ENCODE assay signal across 12 cellular contexts in the genomic region with DNA sequence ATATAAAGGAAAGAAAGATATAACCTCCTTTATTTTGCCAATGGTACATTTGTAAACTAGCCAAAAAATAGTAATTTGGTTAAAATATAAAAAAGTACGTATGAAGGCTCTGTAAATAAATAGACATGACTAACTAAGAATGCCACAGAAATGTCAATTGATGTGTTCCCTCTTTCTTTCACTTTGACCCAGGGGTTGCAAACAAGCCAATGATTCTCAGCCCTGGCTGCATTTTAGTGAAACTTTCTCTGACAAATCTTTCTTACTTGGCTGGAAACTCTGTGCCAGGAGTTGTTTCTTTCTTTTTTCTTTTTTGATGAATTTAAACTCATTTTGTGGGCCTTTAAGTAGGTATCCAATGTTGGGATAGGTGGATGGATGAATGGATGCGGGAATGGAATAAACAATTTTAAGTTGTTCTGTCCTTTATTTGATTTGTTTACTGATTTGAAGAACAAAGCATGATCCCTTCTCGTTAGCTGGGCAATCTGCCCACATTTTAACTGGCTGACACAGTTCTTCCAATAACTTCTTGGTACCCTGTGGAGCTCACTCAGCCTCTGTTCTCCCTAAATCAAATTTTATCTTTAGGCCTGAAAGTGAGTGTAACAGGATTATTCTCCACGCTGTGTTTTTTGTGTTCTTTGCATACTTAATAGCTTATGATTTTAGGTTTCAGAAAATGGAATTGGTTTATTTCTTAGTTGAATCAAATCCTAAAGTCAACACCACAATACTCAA. TPM values are rescaled to one million over a fixed set of nuclear protein-coding genes. Genes with fewer than 3 reads are reported as not detected.
DNase-seq lines count a peak whose midpoint lies in the region; ATAC-seq and TF ChIP-seq lines count a peak whose summit lies in the region.
"Had no signal": no experiment of that assay in that cellular context is flagged by ENCODE, and none has a peak within 500 bp of the region (broad histone marks: within the 10 kb centered on the region; RNA-seq: fewer than 3 reads in every experiment).

No MANE protein-coding gene starts in this region.

- H3K27me3 Mint-ChIP-seq in MCF 10A (ENCODE audit: insufficient read depth, unreplicated experiment) (no peaks in the 10 kb centered on the region), brain (peaks cover 11% of the 10 kb centered on the region)

- 71% methylated on average over 4 of the region's 4 CpGs for WGBS in mammary epithelial cell (ENCODE audit: low coverage, missing lambda C conversion rate)

- TF ChIP-seq CTCF in MCF 10A (IDR thresholded peaks at IDR 0.05; ENCODE audit: unreplicated experiment) (no peak), mammary epithelial cell (conservative IDR thresholded peaks at IDR 0.05 in 1 of 2, IDR thresholded peaks at IDR 0.05 in 1 of 2; ENCODE audit: extremely low read depth in 1 of 2, insufficient read depth in 1 of 2, low read depth in 1 of 2, low read length in 2 of 2) (no peak), brain (conservative IDR thresholded peaks at IDR 0.05) (no peak), uterus (IDR thresholded peaks at IDR 0.05) (no peak)

- H3K4me1 Mint-ChIP-seq in MCF 10A (ENCODE audit: insufficient read depth, unreplicated experiment): peaks cover 35% of the 10 kb centered on the region
- peaks cover 17% of the 10 kb centered on the region for H3K4me1 Mint-ChIP-seq in brain
- H3K4me1 Mint-ChIP-seq: stimulated activated naive CD8-positive, alpha-beta T cell treated with anti-CD3 and anti-CD28 coated beads, Interleukin-15, amount 100 ng/mL, for 72 hours had no signal

- dilution Hi-C loops in mammary epithelial cell (cut with HindIII; ENCODE audit: low sequenced_read_pairs): no loop called here

- no peak overlapping the region for H3K4me3 ChIP-seq in mammary epithelial cell (replicated peaks in 1 of 3; ENCODE audit: insufficient read depth in 1 of 3, low read depth in 2 of 3, low read length in 3 of 3)
- H3K4me3 ChIP-seq in uterus: no peak overlapping the region

- no peaks in the 10 kb centered on the region for H3K36me3 ChIP-seq in mammary epithelial cell (ENCODE audit: insufficient read depth, low read length)
- no peaks in the 10 kb centered on the region for H3K36me3 ChIP-seq in uterus

- CTCF ChIA-PET in MCF 10A (lab: Yijun Ruan, JAX): interaction anchor here (0.5 to 1.0 kb wide), 4 partner anchors 46 to 58 kb away, joined by 3 to 5 read pairs (median 3); no protein-coding TSS in a partner anchor
- CTCF ChIA-PET in mammary epithelial cell (lab: Charles Lee; ENCODE audit: low non-redundant PET): no interaction called here

- BruUV-seq in MCF 10A (replicated peaks; lab: Mats Ljungman, UMichigan) (no TSS peak), mammary epithelial cell (replicated peaks; lab: Mats Ljungman, UMichigan) (no TSS peak)

- no peak overlapping the region for H3K4me2 ChIP-seq in mammary epithelial cell (ENCODE audit: insufficient read depth, low read depth, low read length)

- H3K27me3 ChIP-seq in mammary epithelial cell (ENCODE audit: insufficient read depth, low read length): no peaks in the 10 kb centered on the region
- no peaks in the 10 kb centered on the region for H3K27me3 ChIP-seq in uterus

- peaks cover 9% of the 10 kb centered on the region for H3K4me1 ChIP-seq in mammary epithelial cell (ENCODE audit: insufficient read depth, low read length)
- no peaks in the 10 kb centered on the region for H3K4me1 ChIP-seq in uterus

- H2AFZ ChIP-seq in mammary epithelial cell (ENCODE audit: low read depth, low read length): no peak overlapping the region

- H4K20me1 ChIP-seq in mammary epithelial cell (ENCODE audit: insufficient read depth, low read length): no peaks in the 10 kb centered on the region

- no peaks in the 10 kb centered on the region for H3K9me3 Mint-ChIP-seq in MCF 10A (ENCODE audit: unreplicated experiment)
- H3K9me3 Mint-ChIP-seq in brain: no peaks in the 10 kb centered on the region
- H3K9me3 Mint-ChIP-seq: nephron progenitor cell had no signal

- H3K9me3 ChIP-seq in mammary epithelial cell (replicated peaks; ENCODE audit: insufficient read depth, low read length) (no peaks in the 10 kb centered on the region), uterus (no peaks in the 10 kb centered on the region)

- DNase-seq in MCF 10A (ENCODE audit: unreplicated experiment): peak; percentile 35
- DNase-seq in mammary epithelial cell: no peak
- peak; percentile 67 for DNase-seq in medulla oblongata (ENCODE audit: extremely low spot score)
- DNase-seq in uterus: peak; percentile 21 to 36
- DNase-seq: activated CD8-positive, alpha-beta memory T cell treated with anti-CD3 and anti-CD28 coated beads, Interleukin-2, amount 50 U/mL, for 4 hours; NCI-H2081 treated with DMSO at 0.1 percent for 48 hours; nephron progenitor cell; stimulated activated naive CD8-positive, alpha-beta T cell treated with anti-CD3 and anti-CD28 coated beads, Interleukin-15, amount 100 ng/mL, for 72 hours had no signal

- no peak overlapping the region for H3K27ac ChIP-seq in mammary epithelial cell (ENCODE audit: insufficient read depth, low read depth, low read length)
- peak overlapping the region; percentile 41 to 60 for H3K27ac ChIP-seq in uterus

- intact Hi-C loops in MCF 10A (cut with micrococcal nuclease): no loop called here
- intact Hi-C loops in mammary epithelial cell (cut with micrococcal nuclease): no loop called here
- intact Hi-C loops in uterus (cut with DNase I; ENCODE audit: low total_unique reads): no loop called here

- peak overlapping the region; percentile 77 for H3K27ac Mint-ChIP-seq in MCF 10A (ENCODE audit: low read depth, unreplicated experiment)
- H3K27ac Mint-ChIP-seq in brain: peak overlapping the region; percentile 79 to 94 (median 91)
- H3K27ac Mint-ChIP-seq: nephron progenitor cell; stimulated activated naive CD8-positive, alpha-beta T cell treated with anti-CD3 and anti-CD28 coated beads, Interleukin-15, amount 100 ng/mL, for 72 hours had no signal

- H3K4me3 Mint-ChIP-seq in MCF 10A (ENCODE audit: unreplicated experiment): no peak overlapping the region
- H3K4me3 Mint-ChIP-seq in brain: peak overlapping the region in 4 of 5 experiments; percentile 26 to 75 (median 46)
- H3K4me3 Mint-ChIP-seq: nephron progenitor cell; stimulated activated naive CD8-positive, alpha-beta T cell treated with anti-CD3 and anti-CD28 coated beads, Interleukin-15, amount 100 ng/mL, for 72 hours had no signal

- no peak for TF ChIP-seq POLR2A in uterus (IDR thresholded peaks at IDR 0.05)

- POLR2A ChIA-PET in MCF 10A (lab: Yijun Ruan, JAX): interaction anchor here (0.6 to 1.1 kb wide), 5 partner anchors 12 to 1326 kb away, joined by 3 to 6 read pairs (median 5); no protein-coding TSS in a partner anchor

- in situ Hi-C loops in mammary epithelial cell (cut with MboI; ENCODE audit: low sequenced_read_pairs in 2 of 2): no loop called here

- H3K79me2 ChIP-seq in mammary epithelial cell (ENCODE audit: insufficient read depth, low read length): no peaks in the 10 kb centered on the region

- ATAC-seq in GM21515 (IDR thresholded peaks at IDR 0.05; ENCODE audit: unreplicated experiment) (no peak), HG02678 (IDR thresholded peaks at IDR 0.05; ENCODE audit: unreplicated experiment) (no peak), GM21576 (IDR thresholded peaks at IDR 0.05; ENCODE audit: unreplicated experiment) (no peak)
- ATAC-seq: stimulated activated naive CD8-positive, alpha-beta T cell treated with anti-CD3 and anti-CD28 coated beads, Interleukin-15, amount 100 ng/mL, for 72 hours had no signal

- H3K36me3 Mint-ChIP-seq in MCF 10A (ENCODE audit: insufficient read depth, unreplicated experiment) (no peaks in the 10 kb centered on the region), brain (no peaks in the 10 kb centered on the region)

- H3K9ac ChIP-seq in mammary epithelial cell (ENCODE audit: insufficient read depth, low read length): no peak overlapping the region

RNA-seq across cellular contexts. Expression of gene GCLC, which starts 58.6 kb away (rescaled TPM):
- 74.8 and 108 TPM in 2 replicates for total RNA-seq in MCF 10A (2022)
- total RNA-seq in mammary epithelial cell: 100 to 1,000 TPM in 1 of 2 donors, 10 to 100 TPM in 1; 94.7 to 128 TPM
- polyA plus RNA-seq in mammary epithelial cell: 59.8 TPM
- polyA minus RNA-seq in mammary epithelial cell: 69.6 TPM
- 25.7 TPM for polyA plus RNA-seq in brain (ENCODE audit: insufficient read depth, low read depth, low replicate concordance)
- total RNA-seq in uterus: 10 to 100 TPM; 20.0 to 41.0 (median 32.7) TPM
